ENCODE assay signal across 2 cellular contexts in the genomic region with DNA sequence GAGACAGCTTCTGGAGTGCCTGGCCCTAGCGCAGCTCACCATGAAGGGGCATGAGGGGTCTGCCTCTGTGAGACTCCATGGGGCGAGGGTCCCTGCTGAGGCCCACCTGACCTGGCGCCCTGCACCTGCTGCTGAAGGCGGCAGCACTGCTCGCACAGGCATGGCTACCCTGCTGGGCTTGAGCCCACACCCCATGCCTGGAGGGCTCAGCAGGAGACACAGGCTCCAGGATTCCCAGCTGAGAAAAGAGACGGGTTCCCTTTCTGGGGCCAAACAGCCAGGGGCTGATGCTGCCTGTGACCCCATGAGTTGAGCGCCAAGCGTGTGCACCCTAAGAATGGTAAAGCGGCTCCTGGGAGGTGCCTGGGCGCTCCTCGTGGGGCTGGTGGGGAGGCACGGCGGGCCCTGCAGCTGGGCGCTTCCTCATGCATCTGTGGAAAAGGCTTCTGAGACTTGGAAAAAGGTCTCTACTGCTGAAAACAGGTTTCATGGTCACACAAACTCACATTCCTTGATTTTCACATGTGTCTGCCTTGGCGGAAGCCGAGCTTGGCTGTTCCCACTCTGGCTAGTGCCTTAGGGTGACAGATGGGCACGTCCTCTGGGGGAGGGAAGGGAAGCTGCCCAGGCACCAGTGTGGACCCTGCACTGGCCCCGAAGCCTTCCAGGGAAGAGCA.
TF ChIP-seq lines count a peak whose summit lies in the region.

No MANE protein-coding gene starts in this region.

TF ChIP-seq in SK-N-SH, 30 proteins besides CTCF, POLR2A, EP300 and RAD21 (continued from another document):
- TF ChIP-seq, protein P1, sequence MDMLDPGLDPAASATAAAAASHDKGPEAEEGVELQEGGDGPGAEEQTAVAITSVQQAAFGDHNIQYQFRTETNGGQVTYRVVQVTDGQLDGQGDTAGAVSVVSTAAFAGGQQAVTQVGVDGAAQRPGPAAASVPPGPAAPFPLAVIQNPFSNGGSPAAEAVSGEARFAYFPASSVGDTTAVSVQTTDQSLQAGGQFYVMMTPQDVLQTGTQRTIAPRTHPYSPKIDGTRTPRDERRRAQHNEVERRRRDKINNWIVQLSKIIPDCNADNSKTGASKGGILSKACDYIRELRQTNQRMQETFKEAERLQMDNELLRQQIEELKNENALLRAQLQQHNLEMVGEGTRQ (IDR thresholded peaks at IDR 0.05; ENCODE audit: borderline replicate concordance, low read depth, low read length), result no peak
- TF ChIP-seq TEAD4 (IDR thresholded peaks at IDR 0.05; ENCODE audit: borderline replicate concordance, insufficient read depth), result no peak
- TF ChIP-seq EZH2phosphoT487 (IDR thresholded peaks at IDR 0.05; ENCODE audit: borderline replicate concordance, low read depth), result no peak
- TF ChIP-seq RFX5 (IDR thresholded peaks at IDR 0.05; ENCODE audit: low read length), result no peak
- TF ChIP-seq, protein P2, sequence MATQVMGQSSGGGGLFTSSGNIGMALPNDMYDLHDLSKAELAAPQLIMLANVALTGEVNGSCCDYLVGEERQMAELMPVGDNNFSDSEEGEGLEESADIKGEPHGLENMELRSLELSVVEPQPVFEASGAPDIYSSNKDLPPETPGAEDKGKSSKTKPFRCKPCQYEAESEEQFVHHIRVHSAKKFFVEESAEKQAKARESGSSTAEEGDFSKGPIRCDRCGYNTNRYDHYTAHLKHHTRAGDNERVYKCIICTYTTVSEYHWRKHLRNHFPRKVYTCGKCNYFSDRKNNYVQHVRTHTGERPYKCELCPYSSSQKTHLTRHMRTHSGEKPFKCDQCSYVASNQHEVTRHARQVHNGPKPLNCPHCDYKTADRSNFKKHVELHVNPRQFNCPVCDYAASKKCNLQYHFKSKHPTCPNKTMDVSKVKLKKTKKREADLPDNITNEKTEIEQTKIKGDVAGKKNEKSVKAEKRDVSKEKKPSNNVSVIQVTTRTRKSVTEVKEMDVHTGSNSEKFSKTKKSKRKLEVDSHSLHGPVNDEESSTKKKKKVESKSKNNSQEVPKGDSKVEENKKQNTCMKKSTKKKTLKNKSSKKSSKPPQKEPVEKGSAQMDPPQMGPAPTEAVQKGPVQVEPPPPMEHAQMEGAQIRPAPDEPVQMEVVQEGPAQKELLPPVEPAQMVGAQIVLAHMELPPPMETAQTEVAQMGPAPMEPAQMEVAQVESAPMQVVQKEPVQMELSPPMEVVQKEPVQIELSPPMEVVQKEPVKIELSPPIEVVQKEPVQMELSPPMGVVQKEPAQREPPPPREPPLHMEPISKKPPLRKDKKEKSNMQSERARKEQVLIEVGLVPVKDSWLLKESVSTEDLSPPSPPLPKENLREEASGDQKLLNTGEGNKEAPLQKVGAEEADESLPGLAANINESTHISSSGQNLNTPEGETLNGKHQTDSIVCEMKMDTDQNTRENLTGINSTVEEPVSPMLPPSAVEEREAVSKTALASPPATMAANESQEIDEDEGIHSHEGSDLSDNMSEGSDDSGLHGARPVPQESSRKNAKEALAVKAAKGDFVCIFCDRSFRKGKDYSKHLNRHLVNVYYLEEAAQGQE (IDR thresholded peaks at IDR 0.05; ENCODE audit: low read depth, low read length), result no peak
- no peak for TF ChIP-seq FOXM1 (IDR thresholded peaks at IDR 0.05; ENCODE audit: low read depth)
- no peak for TF ChIP-seq JUND (IDR thresholded peaks at IDR 0.05)
- TF ChIP-seq SIN3A (IDR thresholded peaks at IDR 0.05; ENCODE audit: borderline replicate concordance, low read depth, low read length), result no peak
- TF ChIP-seq FOSL2 (IDR thresholded peaks at IDR 0.05; ENCODE audit: borderline replicate concordance, low read depth), result no peak

TF ChIP-seq in SK-N-SH treated with all-trans-retinoic acid at 6 μM for 48 hours, 23 proteins besides CTCF, POLR2A, EP300 and RAD21 (continued from another document):
- TF ChIP-seq, protein P3, sequence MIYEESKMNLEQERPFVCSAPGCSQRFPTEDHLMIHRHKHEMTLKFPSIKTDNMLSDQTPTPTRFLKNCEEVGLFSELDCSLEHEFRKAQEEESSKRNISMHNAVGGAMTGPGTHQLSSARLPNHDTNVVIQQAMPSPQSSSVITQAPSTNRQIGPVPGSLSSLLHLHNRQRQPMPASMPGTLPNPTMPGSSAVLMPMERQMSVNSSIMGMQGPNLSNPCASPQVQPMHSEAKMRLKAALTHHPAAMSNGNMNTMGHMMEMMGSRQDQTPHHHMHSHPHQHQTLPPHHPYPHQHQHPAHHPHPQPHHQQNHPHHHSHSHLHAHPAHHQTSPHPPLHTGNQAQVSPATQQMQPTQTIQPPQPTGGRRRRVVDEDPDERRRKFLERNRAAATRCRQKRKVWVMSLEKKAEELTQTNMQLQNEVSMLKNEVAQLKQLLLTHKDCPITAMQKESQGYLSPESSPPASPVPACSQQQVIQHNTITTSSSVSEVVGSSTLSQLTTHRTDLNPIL (CRISPR knock-in tag; IDR thresholded peaks at IDR 0.05; ENCODE audit: low read depth), result no peak
